Comparison of ENCODE assay signal across 15 cellular contexts in genomic region chr3:42745776-42746454, GRCh38. TPM values are rescaled to one million over a fixed set of nuclear protein-coding genes. Genes with fewer than 3 reads are reported as not detected.
DNase-seq lines count a peak whose midpoint lies in the region; ATAC-seq and TF ChIP-seq lines count a peak whose summit lies in the region.
"Had no signal": no experiment of that assay in that cellular context is flagged by ENCODE, and none has a peak within 500 bp of the region (broad histone marks: within the 10 kb centered on the region; RNA-seq: fewer than 3 reads in every experiment).

No MANE protein-coding gene starts in this region.

- POLR2A ChIA-PET in WTC11 (lab: Charles Lee), result interaction anchor here (1.0 kb wide), 1 partner anchor 98 kb away, joined by 4 read pairs; no protein-coding TSS in a partner anchor

- no peak overlapping the region for H3K4me3 ChIP-seq in esophagus muscularis mucosa
- no peak overlapping the region for H3K4me3 ChIP-seq in transverse colon

- no peaks in the 10 kb centered on the region for H3K36me3 ChIP-seq in esophagus muscularis mucosa
- H3K36me3 ChIP-seq in transverse colon, result no peaks in the 10 kb centered on the region

- ATAC-seq in HG03095 (IDR thresholded peaks at IDR 0.05; ENCODE audit: unreplicated experiment), result no peak
- no peak for ATAC-seq in WTC11

- H3K27ac Mint-ChIP-seq in mesothelial cell of epicardium (peak overlapping the region; percentile 56), WTC11 (no peak overlapping the region)
- H3K27ac Mint-ChIP-seq: activated CD4-positive, alpha-beta memory T cell treated with anti-CD3 and anti-CD28 coated beads, Interleukin-2, amount 10 ng/mL, durations not matched to agents 7 days and 5 days had no signal

- H3K36me3 Mint-ChIP-seq in mesothelial cell of epicardium (no peaks in the 10 kb centered on the region), WTC11 (no peaks in the 10 kb centered on the region)
- H3K36me3 Mint-ChIP-seq: activated naive CD4-positive, alpha-beta T cell treated with anti-CD3 and anti-CD28 coated beads, Interleukin-2, amount 10 ng/mL, durations not matched to agents 7 days and 5 days had no signal

- in situ Hi-C loops in transverse colon (cut with MboI; ENCODE audit: low pct_ligation_motif_present in 1 of 4, low pct_unique_long_range_greater_than_20kb in 1 of 4, low sequenced_read_pairs in 3 of 4), result loop anchor here in 2 of 4 donors (10.0 kb wide), 2 partner anchors 91 to 171 kb away; partner anchors contain the start of gene ZBTB47 (in 2 of the 2)

- H3K27me3 ChIP-seq in esophagus muscularis mucosa (no peaks in the 10 kb centered on the region), transverse colon (no peaks in the 10 kb centered on the region)

- H3K4me1 Mint-ChIP-seq in mesothelial cell of epicardium, result peaks cover 30% of the 10 kb centered on the region
- peaks cover 26% of the 10 kb centered on the region for H3K4me1 Mint-ChIP-seq in WTC11

- CTCF ChIA-PET in WTC11 (lab: Charles Lee), result interaction anchor here (0.6 to 4.9 kb wide), 15 partner anchors 10 to 741 kb away, joined by 3 to 49 read pairs (median 9); no protein-coding TSS in a partner anchor

- no peaks in the 10 kb centered on the region for H3K9me3 ChIP-seq in esophagus muscularis mucosa
- H3K9me3 ChIP-seq in transverse colon, result no peaks in the 10 kb centered on the region

- H3K4me3 Mint-ChIP-seq in mesothelial cell of epicardium (no peak overlapping the region), WTC11 (no peak overlapping the region)
- H3K4me3 Mint-ChIP-seq: activated CD4-positive, alpha-beta memory T cell treated with anti-CD3 and anti-CD28 coated beads, Interleukin-2, amount 10 ng/mL, durations not matched to agents 7 days and 5 days; activated naive CD4-positive, alpha-beta T cell treated with anti-CD3 and anti-CD28 coated beads, Interleukin-2, amount 10 ng/mL, durations not matched to agents 7 days and 5 days had no signal

- intact Hi-C loops in esophagus muscularis mucosa (cut with DNase I), result loop anchor here (5.0 kb wide), 1 partner anchor 144 kb away; the partner anchor contains the start of gene NKTR
- intact Hi-C loops in transverse colon (cut with DNase I; ENCODE audit: low total_unique reads), result loop anchor here (5.0 to 10.0 kb wide), 2 partner anchors 94 to 161 kb away; partner anchors contain the start of genes SEC22C and ZBTB47

- TF ChIP-seq EP300 in esophagus muscularis mucosa (IDR thresholded peaks at IDR 0.05) (no peak), transverse colon (IDR thresholded peaks at IDR 0.05; ENCODE audit: low read depth) (no peak)

- no peaks in the 10 kb centered on the region for H3K27me3 Mint-ChIP-seq in mesothelial cell of epicardium (ENCODE audit: low read depth)
- no peaks in the 10 kb centered on the region for H3K27me3 Mint-ChIP-seq in WTC11 (ENCODE audit: low read depth)
- H3K27me3 Mint-ChIP-seq: activated CD4-positive, alpha-beta memory T cell treated with anti-CD3 and anti-CD28 coated beads, Interleukin-2, amount 10 ng/mL, durations not matched to agents 7 days and 5 days had no signal

- H3K27ac ChIP-seq in esophagus muscularis mucosa (replicated peaks in 1 of 4) (peak overlapping the region; percentile 74 to 87 (median 80)), transverse colon (peak overlapping the region; percentile 64 to 88 (median 73))

- WGBS in esophagus muscularis mucosa, result 56% methylated on average over 8 of the region's 8 CpGs
- WGBS in transverse colon (ENCODE audit: low coverage in 1 of 2), 2 donors, result 72 to 75% methylated on average over 4 to 7 of the region's 8 CpGs

- no peak for TF ChIP-seq POLR2A in esophagus muscularis mucosa (IDR thresholded peaks at IDR 0.05; ENCODE audit: low read depth)
- TF ChIP-seq POLR2A in transverse colon (IDR thresholded peaks at IDR 0.05), result no peak

- DNase-seq in DMS79 treated with DMSO at 0.1 percent for 48 hours (lab: John Stamatoyannopoulos, UW), result peak; percentile 70
- DNase-seq in DMS79 (lab: John Stamatoyannopoulos, UW), result no peak
- DNase-seq in esophagus muscularis mucosa (ENCODE audit: extremely low spot score), result no peak
- DNase-seq in mesothelial cell of epicardium (ENCODE audit: low spot score in 2 of 2, unreplicated experiment in 2 of 2), result peak in 1 of 2 experiments; percentile 10
- no peak for DNase-seq in transverse colon
- no peak for DNase-seq in WTC11 (ENCODE audit: low spot score)
- no peak for DNase-seq in stimulated activated CD4-positive, alpha-beta T cell treated with anti-CD3 and anti-CD28 coated beads, Interleukin-4, amount 100 ng/mL, for 24 hours
- DNase-seq: activated CD4-positive, alpha-beta memory T cell treated with anti-CD3 and anti-CD28 coated beads, Interleukin-2, amount 10 ng/mL, durations not matched to agents 7 days and 5 days; activated naive CD4-positive, alpha-beta T cell treated with anti-CD3 and anti-CD28 coated beads, Interleukin-2, amount 10 ng/mL, durations not matched to agents 7 days and 5 days; dermis blood vessel endothelial cell; MM.1S had no signal

- H3K4me1 ChIP-seq in esophagus muscularis mucosa (peaks cover 33 to 65% (median 64%) of the 10 kb centered on the region in 4 donors), transverse colon (peaks cover 6 to 26% (median 19%) of the 10 kb centered on the region in 4 donors)

- H3K9me3 Mint-ChIP-seq in mesothelial cell of epicardium, result no peaks in the 10 kb centered on the region
- no peaks in the 10 kb centered on the region for H3K9me3 Mint-ChIP-seq in WTC11
- H3K9me3 Mint-ChIP-seq: activated CD4-positive, alpha-beta memory T cell treated with anti-CD3 and anti-CD28 coated beads, Interleukin-2, amount 10 ng/mL, durations not matched to agents 7 days and 5 days; activated naive CD4-positive, alpha-beta T cell treated with anti-CD3 and anti-CD28 coated beads, Interleukin-2, amount 10 ng/mL, durations not matched to agents 7 days and 5 days had no signal

- TF ChIP-seq CTCF in esophagus muscularis mucosa (IDR thresholded peaks at IDR 0.05), result no peak
- no peak for TF ChIP-seq CTCF in mesothelial cell of epicardium (IDR thresholded peaks at IDR 0.05; ENCODE audit: unreplicated experiment)
- TF ChIP-seq CTCF in transverse colon (IDR thresholded peaks at IDR 0.05), result no peak
- TF ChIP-seq CTCF in WTC11 (IDR thresholded peaks at IDR 0.05), result no peak

TF ChIP-seq in WTC11, 78 proteins besides CTCF, POLR2A, EP300 and RAD21 (continues in another document):
- TF ChIP-seq NR2C2 (CRISPR knock-in tag; IDR thresholded peaks at IDR 0.05), result no peak
- TF ChIP-seq, protein P1, sequence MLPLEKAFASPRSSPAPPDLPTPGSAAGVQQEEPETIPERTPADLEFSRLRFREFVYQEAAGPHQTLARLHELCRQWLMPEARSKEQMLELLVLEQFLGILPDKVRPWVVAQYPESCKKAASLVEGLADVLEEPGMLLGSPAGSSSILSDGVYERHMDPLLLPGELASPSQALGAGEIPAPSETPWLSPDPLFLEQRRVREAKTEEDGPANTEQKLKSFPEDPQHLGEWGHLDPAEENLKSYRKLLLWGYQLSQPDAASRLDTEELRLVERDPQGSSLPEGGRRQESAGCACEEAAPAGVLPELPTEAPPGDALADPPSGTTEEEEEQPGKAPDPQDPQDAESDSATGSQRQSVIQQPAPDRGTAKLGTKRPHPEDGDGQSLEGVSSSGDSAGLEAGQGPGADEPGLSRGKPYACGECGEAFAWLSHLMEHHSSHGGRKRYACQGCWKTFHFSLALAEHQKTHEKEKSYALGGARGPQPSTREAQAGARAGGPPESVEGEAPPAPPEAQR (CRISPR knock-in tag; IDR thresholded peaks at IDR 0.05), result no peak
- TF ChIP-seq, protein P2, sequence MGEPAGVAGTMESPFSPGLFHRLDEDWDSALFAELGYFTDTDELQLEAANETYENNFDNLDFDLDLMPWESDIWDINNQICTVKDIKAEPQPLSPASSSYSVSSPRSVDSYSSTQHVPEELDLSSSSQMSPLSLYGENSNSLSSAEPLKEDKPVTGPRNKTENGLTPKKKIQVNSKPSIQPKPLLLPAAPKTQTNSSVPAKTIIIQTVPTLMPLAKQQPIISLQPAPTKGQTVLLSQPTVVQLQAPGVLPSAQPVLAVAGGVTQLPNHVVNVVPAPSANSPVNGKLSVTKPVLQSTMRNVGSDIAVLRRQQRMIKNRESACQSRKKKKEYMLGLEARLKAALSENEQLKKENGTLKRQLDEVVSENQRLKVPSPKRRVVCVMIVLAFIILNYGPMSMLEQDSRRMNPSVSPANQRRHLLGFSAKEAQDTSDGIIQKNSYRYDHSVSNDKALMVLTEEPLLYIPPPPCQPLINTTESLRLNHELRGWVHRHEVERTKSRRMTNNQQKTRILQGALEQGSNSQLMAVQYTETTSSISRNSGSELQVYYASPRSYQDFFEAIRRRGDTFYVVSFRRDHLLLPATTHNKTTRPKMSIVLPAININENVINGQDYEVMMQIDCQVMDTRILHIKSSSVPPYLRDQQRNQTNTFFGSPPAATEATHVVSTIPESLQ (CRISPR knock-in tag; IDR thresholded peaks at IDR 0.05), result no peak
- no peak for TF ChIP-seq ZNF121 (CRISPR knock-in tag; IDR thresholded peaks at IDR 0.05)
- no peak for TF ChIP-seq ESRRA (CRISPR knock-in tag; IDR thresholded peaks at IDR 0.05; ENCODE audit: borderline replicate concordance)
- TF ChIP-seq, protein P3, sequence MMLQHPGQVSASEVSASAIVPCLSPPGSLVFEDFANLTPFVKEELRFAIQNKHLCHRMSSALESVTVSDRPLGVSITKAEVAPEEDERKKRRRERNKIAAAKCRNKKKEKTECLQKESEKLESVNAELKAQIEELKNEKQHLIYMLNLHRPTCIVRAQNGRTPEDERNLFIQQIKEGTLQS (CRISPR knock-in tag; conservative IDR thresholded peaks at IDR 0.05), result no peak
- TF ChIP-seq, protein P4, sequence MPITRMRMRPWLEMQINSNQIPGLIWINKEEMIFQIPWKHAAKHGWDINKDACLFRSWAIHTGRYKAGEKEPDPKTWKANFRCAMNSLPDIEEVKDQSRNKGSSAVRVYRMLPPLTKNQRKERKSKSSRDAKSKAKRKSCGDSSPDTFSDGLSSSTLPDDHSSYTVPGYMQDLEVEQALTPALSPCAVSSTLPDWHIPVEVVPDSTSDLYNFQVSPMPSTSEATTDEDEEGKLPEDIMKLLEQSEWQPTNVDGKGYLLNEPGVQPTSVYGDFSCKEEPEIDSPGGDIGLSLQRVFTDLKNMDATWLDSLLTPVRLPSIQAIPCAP (CRISPR knock-in tag; IDR thresholded peaks at IDR 0.05), result no peak

RNA-seq across cellular contexts. Expression of gene CCDC13, which starts 27.1 kb away (rescaled TPM):
- total RNA-seq in esophagus muscularis mucosa, result 1 to 10 TPM; 1.2 to 5.3 (median 3.9) TPM
- total RNA-seq in mesothelial cell of epicardium, result 0.55 to 0.90 TPM (median 0.60 TPM) in 3 replicates
- 10 to 100 TPM in 2 of 4 donors, 1 to 10 TPM in 1, under 1 TPM in 1; 0.27 to 33.3 (median 13.6) TPM for total RNA-seq in transverse colon
- total RNA-seq in WTC11 (2021), result 0.79 TPM in 1 of 3 replicates, not detected in the others
- total RNA-seq: A172 had no signal

RNA-seq across cellular contexts. Expression of gene HHATL, which starts 43.3 kb away (rescaled TPM):
- 1 to 10 TPM in 1 of 4 donors, not detected in 3; 1.5 TPM for total RNA-seq in esophagus muscularis mucosa
- not detected in 3 replicates for total RNA-seq in mesothelial cell of epicardium
- total RNA-seq in transverse colon, result under 1 TPM in 1 of 4 donors, not detected in 3; 0.27 TPM
- total RNA-seq in WTC11 (2021), result 0.21 to 0.92 TPM (median 0.60 TPM) in 3 replicates
- total RNA-seq: A172; dermis blood vessel endothelial cell; lung microvascular endothelial cell; T-helper 1 cell treated with Interleukin-12 subunit alpha and Interleukin-12 subunit beta and Interleukin-4 antibody, amounts not matched to agents 30 ng/mL and 1 ng/mL, for 36 hours had no signal

RNA-seq across cellular contexts. Expression of gene HIGD1A, which starts 58.4 kb away (rescaled TPM):
- total RNA-seq in esophagus muscularis mucosa, result 100 to 1,000 TPM; 161 to 407 (median 272) TPM
- 62.0 to 72.2 TPM (median 63.9 TPM) in 3 replicates for total RNA-seq in mesothelial cell of epicardium
- 100 to 1,000 TPM in 3 of 4 donors, 10 to 100 TPM in 1; 41.4 to 518 (median 379) TPM for total RNA-seq in transverse colon
- 74.6 to 80.7 TPM (median 76.2 TPM) in 3 replicates for total RNA-seq in WTC11 (2021)
